ENCODE assay signal across 8 cellular contexts in the genomic region with DNA sequence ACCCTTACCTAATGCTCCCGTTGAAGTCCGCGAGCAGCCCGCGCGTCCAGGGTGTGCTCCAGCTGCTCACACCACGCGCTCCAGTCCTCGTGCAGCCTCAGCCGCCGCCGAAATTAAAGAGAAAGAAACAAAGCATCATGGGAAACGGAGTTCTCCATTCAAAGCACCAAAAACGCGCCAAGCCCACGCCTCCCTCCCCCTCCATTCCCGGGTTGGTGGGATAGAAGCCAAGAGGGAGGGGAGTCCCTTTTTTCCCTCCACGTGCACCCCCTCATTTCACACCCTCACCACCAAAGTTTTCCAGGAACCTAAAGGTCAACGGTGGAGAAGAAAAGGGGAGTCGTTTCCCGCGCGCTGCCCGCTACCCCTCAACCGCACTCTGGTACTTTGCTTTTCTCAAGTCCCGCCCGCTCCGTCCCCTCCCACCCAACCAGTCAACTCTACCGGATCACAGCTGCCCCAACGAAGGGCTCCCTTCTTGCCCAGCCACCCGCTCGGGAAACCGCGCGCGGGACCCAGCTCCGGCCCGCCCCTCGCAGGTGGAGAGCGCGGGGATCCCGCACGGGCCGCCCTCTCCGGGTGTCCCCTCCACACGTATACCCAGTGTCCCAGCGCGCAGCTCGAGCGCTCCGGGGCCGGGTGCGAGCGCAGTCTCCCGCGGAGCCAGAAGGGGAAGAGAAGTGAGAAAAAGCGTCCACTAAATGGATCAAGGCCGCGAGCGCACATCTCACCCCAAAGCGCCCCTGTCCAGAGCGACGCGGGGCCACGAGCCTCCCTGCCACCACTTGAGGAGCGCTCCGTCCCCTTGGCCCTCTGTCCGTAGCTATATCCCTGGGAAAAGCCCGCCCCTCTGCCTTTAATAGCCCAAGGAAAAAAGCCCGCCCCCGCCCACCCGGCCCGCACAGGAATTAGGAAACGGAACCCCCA.
DNase-seq lines count a peak whose midpoint lies in the region; ATAC-seq, FAIRE-seq and TF ChIP-seq lines count a peak whose summit lies in the region.

No MANE protein-coding gene starts in this region.

- H3K27me3 ChIP-seq in A673 (replicated peaks; ENCODE audit: insufficient read depth, low read depth, low read length, poor library complexity) (peaks cover 62% of the 10 kb centered on the region), hepatocyte (peaks cover 16% of the 10 kb centered on the region)

- CTCF ChIA-PET in A673 (lab: Charles Lee): no interaction called here

- peaks cover 19% of the 10 kb centered on the region for H3K4me1 Mint-ChIP-seq in activated naive CD8-positive, alpha-beta T cell treated with anti-CD3 and anti-CD28 coated beads for 36 hours

- FAIRE-seq in HTR-8/SVneo (lab: Jason Lieb, UNC): no peak

- H3K27ac ChIP-seq in A673 (ENCODE audit: low read depth, low read length, poor library complexity, severe bottlenecking) (no peak overlapping the region), hepatocyte (no peak overlapping the region)

- POLR2A ChIA-PET in A673 (lab: Charles Lee; ENCODE audit: low non-redundant PET): no interaction called here

- no peaks in the 10 kb centered on the region for H3K9me2 ChIP-seq in hepatocyte (replicated peaks; ENCODE audit: insufficient read depth)

- H3K4me3 ChIP-seq in A673 (ENCODE audit: low read depth, low read length, poor library complexity, severe bottlenecking) (peak overlapping the region; percentile 34), hepatocyte (peak overlapping the region; percentile 49), retinal pigment epithelial cell (ENCODE audit: low read length) (peak overlapping the region; percentile 42)

- TF ChIP-seq CTCF in A673 (conservative IDR thresholded peaks at IDR 0.05; ENCODE audit: low read depth, low read length) (no peak), hepatocyte (IDR thresholded peaks at IDR 0.05; ENCODE audit: poor library complexity) (no peak), retinal pigment epithelial cell (conservative IDR thresholded peaks at IDR 0.05; ENCODE audit: low read depth, low read length) (no peak)

- H3K9me3 Mint-ChIP-seq in activated naive CD8-positive, alpha-beta T cell treated with anti-CD3 and anti-CD28 coated beads for 36 hours: peaks cover 2% of the 10 kb centered on the region

- intact Hi-C loops in A673 (cut with micrococcal nuclease; ENCODE audit: unreplicated experiment): no loop called here

- peak overlapping the region; percentile 93 for H3K4me2 ChIP-seq in hepatocyte

- H2AFZ ChIP-seq in hepatocyte: peak overlapping the region; percentile 36

- peak; percentile 40 for DNase-seq in A673 (ENCODE audit: low spot score)
- DNase-seq in NCI-H2196 treated with DMSO at 0.1 percent for 48 hours (lab: John Stamatoyannopoulos, UW; ENCODE audit: unreplicated experiment): peak; percentile 73
- DNase-seq in activated naive CD8-positive, alpha-beta T cell treated with anti-CD3 and anti-CD28 coated beads for 36 hours: peak; percentile 56
- DNase-seq in hepatocyte (ENCODE audit: low spot score): peak; percentile 40
- no peak for DNase-seq in retinal pigment epithelial cell (ENCODE audit: low read depth)
- no peak for DNase-seq in HTR-8/SVneo (ENCODE audit: insufficient read length, low spot score)
- no peak for DNase-seq in Kasumi-1 (lab: John Stamatoyannopoulos, UW)

- peak; percentile 53 for ATAC-seq in GM19463 (IDR thresholded peaks at IDR 0.05; ENCODE audit: unreplicated experiment)

- no peaks in the 10 kb centered on the region for H3K36me3 ChIP-seq in A673 (ENCODE audit: insufficient read depth, low read length, poor library complexity, severe bottlenecking)
- no peaks in the 10 kb centered on the region for H3K36me3 ChIP-seq in hepatocyte (replicated peaks; ENCODE audit: insufficient read depth, low read depth)

- H3K36me3 Mint-ChIP-seq in activated naive CD8-positive, alpha-beta T cell treated with anti-CD3 and anti-CD28 coated beads for 36 hours: peaks cover 26% of the 10 kb centered on the region

- 35% methylated on average over 64 of the region's 74 CpGs for WGBS in hepatocyte (ENCODE audit: low lambda C conversion rate, missing lambda C conversion rate)

- H3K27ac Mint-ChIP-seq in activated naive CD8-positive, alpha-beta T cell treated with anti-CD3 and anti-CD28 coated beads for 36 hours: peak overlapping the region; percentile 93

- H3K9me3 ChIP-seq in A673 (ENCODE audit: low read depth, low read length, poor library complexity, severe bottlenecking) (no peaks in the 10 kb centered on the region), hepatocyte (ENCODE audit: low read depth) (no peaks in the 10 kb centered on the region)

- H3K4me3 Mint-ChIP-seq in activated naive CD8-positive, alpha-beta T cell treated with anti-CD3 and anti-CD28 coated beads for 36 hours: peak overlapping the region; percentile 89

- H3K27me3 Mint-ChIP-seq in activated naive CD8-positive, alpha-beta T cell treated with anti-CD3 and anti-CD28 coated beads for 36 hours: peaks cover 13% of the 10 kb centered on the region

- H4K20me1 ChIP-seq in hepatocyte (ENCODE audit: insufficient read depth, poor library complexity, severe bottlenecking): no peaks in the 10 kb centered on the region

- H3K4me1 ChIP-seq in A673 (ENCODE audit: insufficient read depth, low read length, poor library complexity, severe bottlenecking): no peaks in the 10 kb centered on the region
- H3K4me1 ChIP-seq in hepatocyte (ENCODE audit: insufficient read depth): no peaks in the 10 kb centered on the region

- BruUV-seq in A673 (replicated peaks; lab: Mats Ljungman, UMichigan): no TSS peak

- H3K79me2 ChIP-seq in hepatocyte: no peaks in the 10 kb centered on the region

Comparison
In these comparisons a context has a peak if more than half of its experiments do, and no peak if none do; other contexts are left out.
1. DNase-seq: peak in A673 (single experiment), NCI-H2196 treated with DMSO at 0.1 percent for 48 hours (single experiment), activated naive CD8-positive, alpha-beta T cell treated with anti-CD3 and anti-CD28 coated beads for 36 hours (single experiment) and hepatocyte (single experiment); none in retinal pigment epithelial cell (single experiment), HTR-8/SVneo (single experiment) and Kasumi-1 (0 of 2).
2. Peak in every context shown above with its lines, with median percentiles within 50 percentile points of each other: H3K4me3 ChIP-seq.